ENCODE assay signal across 8 cellular contexts in genomic region chr9:3508078-3508431, GRCh38. TPM values are rescaled to one million over a fixed set of nuclear protein-coding genes. Genes with fewer than 3 reads are reported as not detected.
DNase-seq lines count a peak whose midpoint lies in the region; ATAC-seq and TF ChIP-seq lines count a peak whose summit lies in the region.

No MANE protein-coding gene starts in this region.

- DNase-seq in activated CD4-positive, alpha-beta T cell treated with anti-CD3 and anti-CD28 coated beads for 36 hours, result no peak
- no peak for DNase-seq in activated CD4-positive, alpha-beta T cell treated with anti-CD3 and anti-CD28 coated beads, Interleukin-2, amount 50 U/mL, for 4 hours
- no peak for DNase-seq in stimulated activated naive B cell treated with anti-CD40 and anti-IgM and Interleukin-4, amounts not matched to agents 10 μg/mL and 1 μg/mL and 100 μg/mL, for 72 hours
- DNase-seq in H9 (no peak), coronary artery (ENCODE audit: low spot score) (no peak)

- H3K27me3 ChIP-seq in H9 (ENCODE audit: insufficient read depth, low read length), result no peaks in the 10 kb centered on the region

- H3K79me2 ChIP-seq in H9 (ENCODE audit: insufficient read depth, low read length), result no peaks in the 10 kb centered on the region

- H3K9ac ChIP-seq in H9 (ENCODE audit: extremely low read depth, insufficient read length, low read length), result no peak overlapping the region

- no peak overlapping the region for H3K27ac ChIP-seq in H9 (ENCODE audit: insufficient read length, low read depth, low read length)
- no peak overlapping the region for H3K27ac ChIP-seq in coronary artery

- no peaks in the 10 kb centered on the region for H3K4me1 ChIP-seq in H9 (ENCODE audit: insufficient read depth, low read length)

- no peak for TF ChIP-seq CTCF in brain (conservative IDR thresholded peaks at IDR 0.05)
- no peak for TF ChIP-seq CTCF in H9 (conservative IDR thresholded peaks at IDR 0.05)
- no peak for TF ChIP-seq CTCF in coronary artery (IDR thresholded peaks at IDR 0.05)

- no peak overlapping the region for H2BK120ac ChIP-seq in H9 (ENCODE audit: low read depth, low read length, poor library complexity, severe bottlenecking)

- H3K4me1 Mint-ChIP-seq in activated CD4-positive, alpha-beta T cell treated with anti-CD3 and anti-CD28 coated beads for 36 hours, result peaks cover 51% of the 10 kb centered on the region
- H3K4me1 Mint-ChIP-seq in brain (peaks cover 57% of the 10 kb centered on the region), H9 (peaks cover 36 to 44% of the 10 kb centered on the region in 2 experiments)
- peaks cover 12 to 31% of the 10 kb centered on the region in 2 donors for H3K4me1 Mint-ChIP-seq in stimulated activated naive B cell treated with anti-CD40 and anti-IgM and Interleukin-4, amounts not matched to agents 10 μg/mL and 1 μg/mL and 100 μg/mL, for 72 hours

- POLR2A ChIA-PET in activated CD4-positive, alpha-beta T cell treated with anti-CD3 and anti-CD28 coated beads for 36 hours (lab: Charles Lee), result interaction anchor here (0.6 to 0.8 kb wide), 2 partner anchors 16 to 19 kb away, joined by 6 read pairs; no protein-coding TSS in a partner anchor

- no peak overlapping the region for H2BK12ac ChIP-seq in H9 (ENCODE audit: insufficient read length, low read depth, low read length)

- no peaks in the 10 kb centered on the region for H3K9me3 Mint-ChIP-seq in activated CD4-positive, alpha-beta T cell treated with anti-CD3 and anti-CD28 coated beads for 36 hours (ENCODE audit: low read depth)
- H3K9me3 Mint-ChIP-seq in brain, result peaks cover 0 to 4% (median 0%) of the 10 kb centered on the region in 5 experiments
- H3K9me3 Mint-ChIP-seq in stimulated activated naive B cell treated with anti-CD40 and anti-IgM and Interleukin-4, amounts not matched to agents 10 μg/mL and 1 μg/mL and 100 μg/mL, for 72 hours, result no peaks in the 10 kb centered on the region
- H3K9me3 Mint-ChIP-seq in H9, result no peaks in the 10 kb centered on the region

- H3K23me2 ChIP-seq in H9 (ENCODE audit: insufficient read length, low read depth, low read length, poor library complexity, severe bottlenecking), result no peaks in the 10 kb centered on the region

- no peak overlapping the region for H3K14ac ChIP-seq in H9 (ENCODE audit: insufficient read depth, low read length)

- no peak overlapping the region for H2BK20ac ChIP-seq in H9 (ENCODE audit: low read depth, low read length, poor library complexity, severe bottlenecking)

- no peak overlapping the region for H3K18ac ChIP-seq in H9 (ENCODE audit: insufficient read length, low read depth, low read length)

- peaks cover 13% of the 10 kb centered on the region for H3K36me3 Mint-ChIP-seq in activated CD4-positive, alpha-beta T cell treated with anti-CD3 and anti-CD28 coated beads for 36 hours (ENCODE audit: low read depth)
- H3K36me3 Mint-ChIP-seq in brain (peaks cover 31% of the 10 kb centered on the region), H9 (ENCODE audit: insufficient read depth in 1 of 3, low read depth in 3 of 3) (no peaks in the 10 kb centered on the region)
- peaks cover 3 to 12% of the 10 kb centered on the region in 2 donors for H3K36me3 Mint-ChIP-seq in stimulated activated naive B cell treated with anti-CD40 and anti-IgM and Interleukin-4, amounts not matched to agents 10 μg/mL and 1 μg/mL and 100 μg/mL, for 72 hours

- peak overlapping the region; percentile 86 for H3K27ac Mint-ChIP-seq in activated CD4-positive, alpha-beta T cell treated with anti-CD3 and anti-CD28 coated beads for 36 hours
- H3K27ac Mint-ChIP-seq in brain, result peak overlapping the region; percentile 83 to 97 (median 88)
- peak overlapping the region; percentile 59 for H3K27ac Mint-ChIP-seq in stimulated activated naive B cell treated with anti-CD40 and anti-IgM and Interleukin-4, amounts not matched to agents 10 μg/mL and 1 μg/mL and 100 μg/mL, for 72 hours
- peak overlapping the region in 1 of 3 experiments; percentile 82; a peak in 2 of 7 replicates for H3K27ac Mint-ChIP-seq in H9

- CTCF ChIA-PET in activated CD4-positive, alpha-beta T cell treated with anti-CD3 and anti-CD28 coated beads for 36 hours (lab: Charles Lee), result interaction anchor here (0.7 to 1.9 kb wide), 4 partner anchors 12 to 363 kb away, joined by 3 to 5 read pairs (median 4); no protein-coding TSS in a partner anchor

- no peaks in the 10 kb centered on the region for H3K27me3 Mint-ChIP-seq in activated CD4-positive, alpha-beta T cell treated with anti-CD3 and anti-CD28 coated beads for 36 hours
- H3K27me3 Mint-ChIP-seq in brain (no peaks in the 10 kb centered on the region), H9 (ENCODE audit: low read depth) (no peaks in the 10 kb centered on the region)
- no peaks in the 10 kb centered on the region for H3K27me3 Mint-ChIP-seq in stimulated activated naive B cell treated with anti-CD40 and anti-IgM and Interleukin-4, amounts not matched to agents 10 μg/mL and 1 μg/mL and 100 μg/mL, for 72 hours

- no peak overlapping the region for H3K4ac ChIP-seq in H9 (ENCODE audit: low read depth, low read length)

- H4K91ac ChIP-seq in H9 (ENCODE audit: insufficient read length, low read depth, low read length), result no peak overlapping the region

- no peak overlapping the region for H4K5ac ChIP-seq in H9 (ENCODE audit: insufficient read length, low read depth, low read length)

- peak overlapping the region; percentile 41 for H3K4me3 Mint-ChIP-seq in activated CD4-positive, alpha-beta T cell treated with anti-CD3 and anti-CD28 coated beads for 36 hours
- H3K4me3 Mint-ChIP-seq in brain (peak overlapping the region; percentile 66 to 80 (median 74)), H9 (no peak overlapping the region)
- peak overlapping the region; percentile 55 to 74 for H3K4me3 Mint-ChIP-seq in stimulated activated naive B cell treated with anti-CD40 and anti-IgM and Interleukin-4, amounts not matched to agents 10 μg/mL and 1 μg/mL and 100 μg/mL, for 72 hours

- no peak overlapping the region for H2AFZ ChIP-seq in H9 (ENCODE audit: low read length)

- H4K20me1 ChIP-seq in H9 (ENCODE audit: control insufficient read depth, insufficient read depth, insufficient read length), result no peaks in the 10 kb centered on the region

- no peak overlapping the region for H2AK5ac ChIP-seq in H9 (ENCODE audit: insufficient read length, low read length)

- no peak overlapping the region for H2BK15ac ChIP-seq in H9 (ENCODE audit: low read depth, low read length)

- H3T11ph ChIP-seq in H9 (ENCODE audit: low read length), result no peak overlapping the region

- H3K4me3 ChIP-seq in coronary artery, result no peak overlapping the region

- H3K56ac ChIP-seq in H9 (ENCODE audit: insufficient read length, low read depth, low read length), result no peak overlapping the region

- no peaks in the 10 kb centered on the region for H3K9me3 ChIP-seq in H9 (ENCODE audit: control insufficient read depth, low read depth, low read length)

- H3K23ac ChIP-seq in H9 (ENCODE audit: insufficient read length, low read depth, low read length), result no peak overlapping the region

- H4K8ac ChIP-seq in H9 (replicated peaks; ENCODE audit: insufficient read length, low read depth, low read length), result no peak overlapping the region

- H3K79me1 ChIP-seq in H9 (ENCODE audit: insufficient read depth, low read depth, low read length, poor library complexity, severe bottlenecking), result no peaks in the 10 kb centered on the region

- no peak overlapping the region for H2BK5ac ChIP-seq in H9 (ENCODE audit: insufficient read length, low read length)

- intact Hi-C loops in activated CD4-positive, alpha-beta T cell treated with anti-CD3 and anti-CD28 coated beads for 36 hours (cut with DNase I, micrococcal nuclease), result loop anchor here (1.0 to 2.0 kb wide), 3 partner anchors 18 to 31 kb away; partner anchors contain the start of gene RFX3 (in 1 of the 2)

- H3K4me2 ChIP-seq in H9 (ENCODE audit: insufficient read depth, insufficient read length, low read length), result no peak overlapping the region

- no CpG with 5 or more reads among the region's 2 CpGs for WGBS in H9 (ENCODE audit: extremely low coverage, insufficient read length, low lambda C conversion rate)

- peak; percentile 70 for ATAC-seq in activated CD4-positive, alpha-beta T cell treated with anti-CD3 and anti-CD28 coated beads for 36 hours
- peak; percentile 15 for ATAC-seq in HG03432 (IDR thresholded peaks at IDR 0.05; ENCODE audit: unreplicated experiment)
- peak; percentile 16 to 20 for ATAC-seq in stimulated activated naive B cell treated with anti-CD40 and anti-IgM and Interleukin-4, amounts not matched to agents 10 μg/mL and 1 μg/mL and 100 μg/mL, for 72 hours (replicated peaks)
- no peak for ATAC-seq in GM19328 (IDR thresholded peaks at IDR 0.05; ENCODE audit: unreplicated experiment)

RNA-seq across cellular contexts. Expression of gene RFX3, which starts 17.7 kb away (rescaled TPM):
- total RNA-seq in activated CD4-positive, alpha-beta T cell treated with anti-CD3 and anti-CD28 coated beads for 36 hours, result 10 to 100 TPM; 12.5 to 16.6 TPM
- 8.2 TPM for polyA plus RNA-seq in brain (ENCODE audit: insufficient read depth, low read depth, low replicate concordance)
- 9.3 and 9.9 TPM in 2 replicates for total RNA-seq in H9 (2021)

Comparison
In these comparisons a context has a peak if more than half of its experiments do, and no peak if none do; other contexts are left out.
1. H3K4me3 Mint-ChIP-seq: peak in activated CD4-positive, alpha-beta T cell treated with anti-CD3 and anti-CD28 coated beads for 36 hours (single experiment), brain (5 of 5) and stimulated activated naive B cell treated with anti-CD40 and anti-IgM and Interleukin-4, amounts not matched to agents 10 μg/mL and 1 μg/mL and 100 μg/mL, for 72 hours (2 of 2); none in H9 (0 of 2).